In the genomic region with DNA sequence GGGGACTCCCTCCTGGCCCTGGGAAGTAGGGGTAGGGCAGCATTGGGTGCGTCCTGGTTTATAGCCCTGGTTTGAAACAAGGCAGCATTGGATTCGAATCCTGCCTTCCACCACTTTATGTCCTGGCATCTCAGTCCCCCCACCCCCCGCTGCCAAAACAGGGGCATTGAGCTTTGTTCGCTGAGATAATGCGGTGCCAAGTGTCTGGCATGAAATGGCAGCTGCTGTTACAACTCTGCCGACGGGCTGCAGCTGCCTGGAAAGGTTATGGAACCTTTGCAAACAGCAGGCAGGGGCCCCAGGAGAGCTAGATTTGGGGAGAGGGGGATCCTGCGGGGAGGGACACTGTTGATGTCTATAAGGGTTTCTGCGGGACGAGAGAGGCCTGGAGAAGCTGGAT, we compare ENCODE assay signal across 20 cellular contexts. TPM values are rescaled to one million over a fixed set of nuclear protein-coding genes. Genes with fewer than 3 reads are reported as not detected.
DNase-seq lines count a peak whose midpoint lies in the region; ATAC-seq and TF ChIP-seq lines count a peak whose summit lies in the region.
"Had no signal": no experiment of that assay in that cellular context is flagged by ENCODE, and none has a peak within 500 bp of the region (broad histone marks: within the 10 kb centered on the region; RNA-seq: fewer than 3 reads in every experiment).

No MANE protein-coding gene starts in this region.

- ATAC-seq in CD4-positive, CD25-positive, alpha-beta regulatory T cell (ENCODE audit: low read depth in 2 of 2): no peak
- no peak for ATAC-seq in T-helper 17 cell
- ATAC-seq: activated CD4-positive, CD25-positive, alpha-beta regulatory T cell treated with anti-CD3 and anti-CD28 coated beads, Interleukin-2, amount 50 U/mL, for 24 hours; esophagus mucosa; lower lobe of right lung had no signal

- TF ChIP-seq CTCF in hepatocyte (IDR thresholded peaks at IDR 0.05; ENCODE audit: poor library complexity) (no peak), progenitor cell of endocrine pancreas (IDR thresholded peaks at IDR 0.05; ENCODE audit: unreplicated experiment) (no peak)

- peaks cover 49% of the 10 kb centered on the region for H3K79me2 ChIP-seq in hepatocyte

- no peaks in the 10 kb centered on the region for H3K9me3 ChIP-seq in CD4-positive, CD25-positive, alpha-beta regulatory T cell (ENCODE audit: control insufficient read depth in 2 of 2, low read length in 2 of 2)
- no peaks in the 10 kb centered on the region for H3K9me3 ChIP-seq in T-helper 17 cell (ENCODE audit: control insufficient read depth, low read length, poor library complexity, severe bottlenecking)
- H3K9me3 ChIP-seq in hepatocyte (ENCODE audit: low read depth): no peaks in the 10 kb centered on the region
- H3K9me3 ChIP-seq: lower lobe of right lung, ovary, thyroid gland had no signal

- no peak overlapping the region for H3K4me3 ChIP-seq in CD4-positive, CD25-positive, alpha-beta regulatory T cell (ENCODE audit: low read depth, low read length)
- H3K4me3 ChIP-seq in hepatocyte: no peak overlapping the region
- H3K4me3 ChIP-seq: thyroid gland had no signal

- H3K36me3 Mint-ChIP-seq in CD4-positive, CD25-positive, alpha-beta regulatory T cell: no peaks in the 10 kb centered on the region
- H3K36me3 Mint-ChIP-seq in T-helper 17 cell (ENCODE audit: low read depth): no peaks in the 10 kb centered on the region
- H3K36me3 Mint-ChIP-seq in progenitor cell of endocrine pancreas (ENCODE audit: insufficient read depth): peaks cover 5% of the 10 kb centered on the region
- H3K36me3 Mint-ChIP-seq: activated naive CD8-positive, alpha-beta T cell treated with anti-CD3 and anti-CD28 coated beads, Interleukin-2, amount 10 ng/mL, durations not matched to agents 7 days and 5 days had no signal

- H3K27me3 Mint-ChIP-seq in CD4-positive, CD25-positive, alpha-beta regulatory T cell: no peaks in the 10 kb centered on the region
- H3K27me3 Mint-ChIP-seq in T-helper 17 cell (no peaks in the 10 kb centered on the region), progenitor cell of endocrine pancreas (no peaks in the 10 kb centered on the region)

- H3K9me3 Mint-ChIP-seq in CD4-positive, CD25-positive, alpha-beta regulatory T cell: no peaks in the 10 kb centered on the region
- no peaks in the 10 kb centered on the region for H3K9me3 Mint-ChIP-seq in progenitor cell of endocrine pancreas (ENCODE audit: low read depth)
- H3K9me3 Mint-ChIP-seq: activated naive CD8-positive, alpha-beta T cell treated with anti-CD3 and anti-CD28 coated beads, Interleukin-2, amount 10 ng/mL, durations not matched to agents 7 days and 5 days had no signal

- peak overlapping the region; percentile 58 to 80 (median 66) for H3K4me3 Mint-ChIP-seq in CD4-positive, CD25-positive, alpha-beta regulatory T cell
- peak overlapping the region; percentile 31 for H3K4me3 Mint-ChIP-seq in T-helper 17 cell
- H3K4me3 Mint-ChIP-seq in progenitor cell of endocrine pancreas (ENCODE audit: low read depth): peak overlapping the region; percentile 91

- peaks cover 21% of the 10 kb centered on the region for H3K4me1 ChIP-seq in CD4-positive, CD25-positive, alpha-beta regulatory T cell (ENCODE audit: control insufficient read depth, insufficient read depth, low read length, poor library complexity, severe bottlenecking)
- H3K4me1 ChIP-seq in hepatocyte (ENCODE audit: insufficient read depth): peaks cover 41% of the 10 kb centered on the region

- no peaks in the 10 kb centered on the region for H3K9me2 ChIP-seq in hepatocyte (replicated peaks; ENCODE audit: insufficient read depth)

- 92% methylated on average over 10 of the region's 10 CpGs for WGBS in hepatocyte (ENCODE audit: low lambda C conversion rate, missing lambda C conversion rate)

- H2AFZ ChIP-seq in hepatocyte: no peak overlapping the region

- H3K4me1 Mint-ChIP-seq in CD4-positive, CD25-positive, alpha-beta regulatory T cell: peaks cover 0 to 22% (median 14%) of the 10 kb centered on the region in 4 donors
- H3K4me1 Mint-ChIP-seq in T-helper 17 cell (peaks cover 3% of the 10 kb centered on the region), progenitor cell of endocrine pancreas (ENCODE audit: low read depth) (peaks cover 30% of the 10 kb centered on the region)

- H3K36me3 ChIP-seq in CD4-positive, CD25-positive, alpha-beta regulatory T cell (ENCODE audit: control insufficient read depth, insufficient read depth, low read length): no peaks in the 10 kb centered on the region
- no peaks in the 10 kb centered on the region for H3K36me3 ChIP-seq in hepatocyte (replicated peaks; ENCODE audit: insufficient read depth, low read depth)
- H3K36me3 ChIP-seq: ovary, thyroid gland had no signal

- no peak overlapping the region for H3K27ac Mint-ChIP-seq in CD4-positive, CD25-positive, alpha-beta regulatory T cell
- no peak overlapping the region for H3K27ac Mint-ChIP-seq in T-helper 17 cell
- H3K27ac Mint-ChIP-seq in progenitor cell of endocrine pancreas: peak overlapping the region; percentile 29
- H3K27ac Mint-ChIP-seq: activated naive CD8-positive, alpha-beta T cell treated with anti-CD3 and anti-CD28 coated beads, Interleukin-2, amount 10 ng/mL, durations not matched to agents 7 days and 5 days had no signal

- no peaks in the 10 kb centered on the region for H3K27me3 ChIP-seq in CD4-positive, CD25-positive, alpha-beta regulatory T cell (ENCODE audit: control insufficient read depth, insufficient read depth, low read length)
- H3K27me3 ChIP-seq in hepatocyte: no peaks in the 10 kb centered on the region
- H3K27me3 ChIP-seq: ovary, thyroid gland had no signal

- peaks cover 25% of the 10 kb centered on the region for H4K20me1 ChIP-seq in hepatocyte (ENCODE audit: insufficient read depth, poor library complexity, severe bottlenecking)

- peak overlapping the region; percentile 92 for H3K4me2 ChIP-seq in hepatocyte

- DNase-seq in CD4-positive, CD25-positive, alpha-beta regulatory T cell: no peak
- DNase-seq in T-helper 17 cell (no peak), hepatocyte (ENCODE audit: low spot score) (no peak), progenitor cell of endocrine pancreas (ENCODE audit: low spot score, unreplicated experiment) (no peak), SW480 (ENCODE audit: low spot score) (no peak), NCI-H1417 treated with DMSO at 0.1 percent for 48 hours (lab: John Stamatoyannopoulos, UW) (no peak), NCI-H510A treated with DMSO at 0.1 percent for 48 hours (lab: John Stamatoyannopoulos, UW) (no peak), HPDE6-E6E7 (ENCODE audit: extremely low spot score) (no peak)
- DNase-seq: activated naive CD8-positive, alpha-beta T cell treated with anti-CD3 and anti-CD28 coated beads, Interleukin-2, amount 10 ng/mL, durations not matched to agents 7 days and 5 days; activated T-cell treated with anti-CD3 and anti-CD28 coated beads for 4 hours; DMS79; hippocampal formation; lower lobe of right lung; NCI-H1105 treated with DMSO at 0.1 percent for 48 hours; NCI-H446; ovary; SW 1271; thyroid gland had no signal

- H3K27ac ChIP-seq in CD4-positive, CD25-positive, alpha-beta regulatory T cell (ENCODE audit: insufficient read depth, low read length, poor library complexity, severe bottlenecking): no peak overlapping the region
- H3K27ac ChIP-seq in hepatocyte: no peak overlapping the region
- H3K27ac ChIP-seq: lower lobe of right lung, thyroid gland had no signal

RNA-seq across cellular contexts. Expression of gene TST, which starts 1.9 kb away (rescaled TPM):
- not detected for total RNA-seq in CD4-positive, CD25-positive, alpha-beta regulatory T cell
- polyA plus RNA-seq in CD4-positive, CD25-positive, alpha-beta regulatory T cell: 1 to 10 TPM; 1.4 to 3.3 (median 1.8) TPM
- total RNA-seq in T-helper 17 cell (10 to 100 TPM in 1 of 2 donors, under 1 TPM in 1; 0.60 to 10.7 TPM), hepatocyte (111 and 114 TPM in 2 replicates), progenitor cell of endocrine pancreas (41.9 and 44.5 TPM in 2 replicates)
- 47.0 and 50.2 TPM in 2 replicates for polyA plus RNA-seq in hepatocyte

RNA-seq across cellular contexts. Expression of gene MPST, which starts 2.2 kb away (rescaled TPM):
- total RNA-seq in CD4-positive, CD25-positive, alpha-beta regulatory T cell: 10.3 TPM
- polyA plus RNA-seq in CD4-positive, CD25-positive, alpha-beta regulatory T cell: 10 to 100 TPM; 11.4 to 32.6 (median 25.1) TPM
- total RNA-seq in T-helper 17 cell: 10 to 100 TPM in 1 of 2 donors, 1 to 10 TPM in 1; 6.4 to 12.3 TPM
- 136 and 156 TPM in 2 replicates for total RNA-seq in hepatocyte
- 179 and 193 TPM in 2 replicates for polyA plus RNA-seq in hepatocyte
- 98.2 and 101 TPM in 2 replicates for total RNA-seq in progenitor cell of endocrine pancreas

RNA-seq across cellular contexts. Expression of gene KCTD17, which starts 34.2 kb away (rescaled TPM):
- 33.5 TPM for total RNA-seq in CD4-positive, CD25-positive, alpha-beta regulatory T cell
- 10 to 100 TPM; 10.9 to 15.4 (median 12.7) TPM for polyA plus RNA-seq in CD4-positive, CD25-positive, alpha-beta regulatory T cell
- total RNA-seq in T-helper 17 cell (10 to 100 TPM; 26.1 to 31.5 TPM), hepatocyte (15.2 and 22.6 TPM in 2 replicates), progenitor cell of endocrine pancreas (37.3 and 38.8 TPM in 2 replicates)
- 25.4 and 33.4 TPM in 2 replicates for polyA plus RNA-seq in hepatocyte

Comparison
In these comparisons a context has a peak if more than half of its experiments do, and no peak if none do; other contexts are left out.
1. H3K4me3 Mint-ChIP-seq: peak in every context shown above with its lines; median percentile 91 in progenitor cell of endocrine pancreas; 66 in CD4-positive, CD25-positive, alpha-beta regulatory T cell; 31 in T-helper 17 cell.